In the genomic region with DNA sequence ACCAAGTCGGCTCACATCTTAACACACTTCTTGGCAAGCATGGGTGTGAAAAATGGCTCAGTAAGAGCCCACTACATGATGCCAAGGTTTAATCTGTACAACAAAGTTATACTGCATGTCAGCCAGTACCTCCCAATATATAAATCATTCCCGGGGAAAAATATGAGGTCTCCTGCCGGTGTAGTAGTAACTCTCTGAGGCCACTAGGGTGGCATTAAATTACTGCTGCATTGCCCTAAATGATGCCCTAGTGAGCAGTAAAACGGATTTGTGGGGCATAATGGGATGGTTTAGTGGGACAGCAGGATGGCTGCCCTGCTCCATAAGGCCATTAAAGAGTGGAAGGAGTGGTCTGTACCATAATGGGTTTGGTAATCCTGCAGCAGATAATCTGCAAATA, we compare ENCODE assay signal across 16 cellular contexts.
A peak's percentile ranks its signal among the peaks of the same experiment; 100 is the strongest.
DNase-seq lines count a peak whose midpoint lies in the region; ATAC-seq, FAIRE-seq and TF ChIP-seq lines count a peak whose summit lies in the region.
"Had no signal": no experiment of that assay in that cellular context is flagged by ENCODE, and none has a peak within 500 bp of the region (broad histone marks: within the 10 kb centered on the region; RNA-seq: fewer than 3 reads in every experiment).

No MANE protein-coding gene starts in this region.

- H3K36me3 Mint-ChIP-seq in natural killer cell treated with Interleukin-12 subunit alpha and Interleukin-12 subunit beta and Interleukin-15 and Interleukin-18, amount 100 ng/mL, for 72 hours, result peaks cover 26% of the 10 kb centered on the region

- ATAC-seq in HepG2, result peak; percentile 46; the same call in 2 of the 3 replicates
- no peak for ATAC-seq in right lobe of liver
- ATAC-seq in body of pancreas, result no peak
- ATAC-seq in natural killer cell treated with Interleukin-12 subunit alpha and Interleukin-12 subunit beta and Interleukin-15 and Interleukin-18, amount 100 ng/mL, for 72 hours, result no peak
- ATAC-seq: activated T-helper 17 cell treated with anti-CD3 and anti-CD28 coated beads, Interleukin-2, amount 50 U/mL, for 72 hours; heart right ventricle had no signal

- BruUV-seq in HepG2 (replicated peaks; lab: Mats Ljungman, UMichigan), result no TSS peak

- H3K4me1 ChIP-seq in HepG2 (ENCODE audit: insufficient read depth, low read length), result no peaks in the 10 kb centered on the region
- H3K4me1 ChIP-seq in right lobe of liver, result peaks cover 0 to 5% (median 0%) of the 10 kb centered on the region in 4 donors
- no peaks in the 10 kb centered on the region for H3K4me1 ChIP-seq in body of pancreas
- H3K4me1 ChIP-seq: BLaER1 treated with 17β-estradiol and CSF1 and Interleukin-3, amounts not matched to agents 10 nM and 100 nM; spleen had no signal

- H3K9me3 ChIP-seq in HepG2 (ENCODE audit: low read length) (no peaks in the 10 kb centered on the region), right lobe of liver (no peaks in the 10 kb centered on the region), body of pancreas (no peaks in the 10 kb centered on the region)
- H3K9me3 ChIP-seq: BLaER1 treated with 17β-estradiol and CSF1 and Interleukin-3, amounts not matched to agents 10 nM and 100 nM; heart right ventricle; spleen had no signal

- no peaks in the 10 kb centered on the region for H3K27me3 ChIP-seq in HepG2 (ENCODE audit: control insufficient read depth in 1 of 2, insufficient read depth in 2 of 2, low read length in 2 of 2)
- no peaks in the 10 kb centered on the region for H3K27me3 ChIP-seq in right lobe of liver
- no peaks in the 10 kb centered on the region for H3K27me3 ChIP-seq in body of pancreas
- H3K27me3 ChIP-seq: BLaER1 treated with 17β-estradiol and CSF1 and Interleukin-3, amounts not matched to agents 10 nM and 100 nM; heart right ventricle; spleen had no signal

- H3K4me1 Mint-ChIP-seq in natural killer cell treated with Interleukin-12 subunit alpha and Interleukin-12 subunit beta and Interleukin-15 and Interleukin-18, amount 100 ng/mL, for 72 hours (ENCODE audit: low read depth in 2 of 2), result peaks cover 7 to 12% of the 10 kb centered on the region in 2 donors
- H3K4me1 Mint-ChIP-seq: activated B cell treated with CpG ODN at 0.5 μM for 24 hours had no signal

- TF ChIP-seq POLR2A in HepG2 (IDR thresholded peaks at IDR 0.05; ENCODE audit: insufficient read depth in 1 of 2, low read depth in 2 of 2, low read length in 2 of 2) (no peak), right lobe of liver (IDR thresholded peaks at IDR 0.05) (no peak), body of pancreas (IDR thresholded peaks at IDR 0.05) (no peak)

- no peak for TF ChIP-seq EP300 in HepG2 (IDR thresholded peaks at IDR 0.05; ENCODE audit: low read depth in 2 of 2, low read length in 2 of 2)
- no peak for TF ChIP-seq EP300 in HepG2 (CRISPR knock-in tag; IDR thresholded peaks at IDR 0.05; ENCODE audit: borderline replicate concordance)

- CTCF ChIA-PET in HepG2 (lab: Yijun Ruan, JAX; ENCODE audit: low intra/inter-chr PET ratio, low total read pairs), result no interaction called here

- no peaks in the 10 kb centered on the region for H3K79me2 ChIP-seq in HepG2 (ENCODE audit: insufficient read depth, low read length)

- TF ChIP-seq CTCF in HepG2 (CRISPR knock-in tag; IDR thresholded peaks at IDR 0.05) (no peak), right lobe of liver (IDR thresholded peaks at IDR 0.05) (peak in 1 of 4 donors; percentile 5), foreskin fibroblast (IDR thresholded peaks at IDR 0.05; ENCODE audit: low read depth, low read length) (peak; percentile 9), body of pancreas (IDR thresholded peaks at IDR 0.05) (peak in 1 of 7 experiments; percentile 5)

- in situ Hi-C loops in HepG2 (cut with HindIII; ENCODE audit: extremely low pct_ligation_motif_present, low pct_unique_long_range_greater_than_20kb), result no loop called here

- WGBS in HepG2 (ENCODE audit: low lambda C conversion rate), result 85% methylated on average over 4 of the region's 4 CpGs
- WGBS in right lobe of liver (ENCODE audit: insufficient coverage, low coverage, low lambda C conversion rate, missing lambda C conversion rate), result 76% methylated on average over 4 of the region's 4 CpGs
- 84 to 90% methylated on average over 4 of the region's 4 CpGs for WGBS in body of pancreas, 2 donors

- no peak for FAIRE-seq in HepG2 (lab: Jason Lieb, UNC)
- FAIRE-seq: GM12891, RCC 7860 had no signal

- no peaks in the 10 kb centered on the region for H3K27me3 Mint-ChIP-seq in natural killer cell treated with Interleukin-12 subunit alpha and Interleukin-12 subunit beta and Interleukin-15 and Interleukin-18, amount 100 ng/mL, for 72 hours
- H3K27me3 Mint-ChIP-seq: activated B cell treated with CpG ODN at 0.5 μM for 24 hours; activated T-helper 17 cell treated with anti-CD3 and anti-CD28 coated beads, Interleukin-2, amount 50 U/mL, for 72 hours had no signal

- H4K20me1 ChIP-seq in HepG2 (ENCODE audit: insufficient read depth, low read length), result no peaks in the 10 kb centered on the region

- peak; percentile 4 for DNase-seq in HepG2 (ENCODE audit: low spot score)
- no peak for DNase-seq in right lobe of liver
- peak; percentile 20 for DNase-seq in RKO (ENCODE audit: low spot score)
- no peak for DNase-seq in foreskin fibroblast
- DNase-seq in midbrain (lab: John Stamatoyannopoulos, UW), result no peak
- no peak for DNase-seq in UCSD-AML1 (lab: John Stamatoyannopoulos, UW; ENCODE audit: unreplicated experiment)
- no peak for DNase-seq in body of pancreas
- no peak for DNase-seq in natural killer cell treated with Interleukin-12 subunit alpha and Interleukin-12 subunit beta and Interleukin-15 and Interleukin-18, amount 100 ng/mL, for 72 hours (ENCODE audit: low spot score)
- DNase-seq: activated B cell treated with CpG ODN at 0.5 μM for 24 hours, cerebellar nuclear complex, heart right ventricle, spleen had no signal

- no peaks in the 10 kb centered on the region for H3K9me3 Mint-ChIP-seq in natural killer cell treated with Interleukin-12 subunit alpha and Interleukin-12 subunit beta and Interleukin-15 and Interleukin-18, amount 100 ng/mL, for 72 hours
- H3K9me3 Mint-ChIP-seq: activated B cell treated with CpG ODN at 0.5 μM for 24 hours; activated T-helper 17 cell treated with anti-CD3 and anti-CD28 coated beads, Interleukin-2, amount 50 U/mL, for 72 hours had no signal

- POLR2A ChIA-PET in HepG2 (lab: Yijun Ruan, JAX), result no interaction called here

- no peak overlapping the region for H3K27ac ChIP-seq in HepG2 (ENCODE audit: extremely low read length, insufficient read depth, low read length)
- H3K27ac ChIP-seq in right lobe of liver, result no peak overlapping the region
- H3K27ac ChIP-seq in body of pancreas, result no peak overlapping the region
- H3K27ac ChIP-seq: BLaER1 treated with 17β-estradiol and CSF1 and Interleukin-3, amounts not matched to agents 10 nM and 100 nM; heart right ventricle; spleen had no signal

- no peak for TF ChIP-seq RAD21 in HepG2 (CRISPR knock-in tag; IDR thresholded peaks at IDR 0.05)

- no peak overlapping the region for H3K9ac ChIP-seq in HepG2 (ENCODE audit: insufficient read depth, low read depth, low read length)
- H3K9ac ChIP-seq: BLaER1 treated with 17β-estradiol and CSF1 and Interleukin-3, amounts not matched to agents 10 nM and 100 nM had no signal

- no peak overlapping the region for H3K4me3 Mint-ChIP-seq in natural killer cell treated with Interleukin-12 subunit alpha and Interleukin-12 subunit beta and Interleukin-15 and Interleukin-18, amount 100 ng/mL, for 72 hours
- H3K4me3 Mint-ChIP-seq: activated B cell treated with CpG ODN at 0.5 μM for 24 hours; activated T-helper 17 cell treated with anti-CD3 and anti-CD28 coated beads, Interleukin-2, amount 50 U/mL, for 72 hours had no signal

- intact Hi-C loops in HepG2 (cut with micrococcal nuclease; ENCODE audit: unreplicated experiment) (no loop called here), right lobe of liver (cut with DNase I) (no loop called here), body of pancreas (cut with DNase I) (loop anchor here (10.0 kb wide), 1 partner anchor 225 kb away; no protein-coding TSS in a partner anchor)

- no peak overlapping the region for H3K4me2 ChIP-seq in HepG2 (ENCODE audit: low read depth, low read length)
- H3K4me2 ChIP-seq: BLaER1 treated with 17β-estradiol and CSF1 and Interleukin-3, amounts not matched to agents 10 nM and 100 nM had no signal

- H2AFZ ChIP-seq in HepG2 (ENCODE audit: low read length), result no peak overlapping the region

- H3K4me3 ChIP-seq in HepG2 (replicated peaks in 1 of 3; ENCODE audit: insufficient read depth in 1 of 3, low read depth in 2 of 3, low read length in 3 of 3) (no peak overlapping the region), right lobe of liver (no peak overlapping the region), foreskin fibroblast (ENCODE audit: low read depth in 1 of 2, low read length in 2 of 2) (no peak overlapping the region), body of pancreas (no peak overlapping the region)
- H3K4me3 ChIP-seq: BLaER1 treated with 17β-estradiol and CSF1 and Interleukin-3, amounts not matched to agents 10 nM and 100 nM; heart right ventricle; spleen had no signal

- H3K36me3 ChIP-seq in HepG2 (replicated peaks in 1 of 2; ENCODE audit: control insufficient read depth in 1 of 2, insufficient read depth in 2 of 2, low read length in 2 of 2) (peaks cover 14 to 60% of the 10 kb centered on the region in 2 experiments), right lobe of liver (peaks cover 6 to 61% (median 19%) of the 10 kb centered on the region in 4 donors), body of pancreas (replicated peaks in 1 of 2; ENCODE audit: insufficient read depth in 1 of 2, low read depth in 2 of 2) (peaks cover 8 to 10% of the 10 kb centered on the region in 2 donors)

- H3K27ac Mint-ChIP-seq in natural killer cell treated with Interleukin-12 subunit alpha and Interleukin-12 subunit beta and Interleukin-15 and Interleukin-18, amount 100 ng/mL, for 72 hours, result no peak overlapping the region
- H3K27ac Mint-ChIP-seq: activated B cell treated with CpG ODN at 0.5 μM for 24 hours had no signal

TF ChIP-seq in HepG2, 621 proteins besides CTCF, POLR2A, EP300 and RAD21 (continues in another document):
- TF ChIP-seq, protein P1, sequence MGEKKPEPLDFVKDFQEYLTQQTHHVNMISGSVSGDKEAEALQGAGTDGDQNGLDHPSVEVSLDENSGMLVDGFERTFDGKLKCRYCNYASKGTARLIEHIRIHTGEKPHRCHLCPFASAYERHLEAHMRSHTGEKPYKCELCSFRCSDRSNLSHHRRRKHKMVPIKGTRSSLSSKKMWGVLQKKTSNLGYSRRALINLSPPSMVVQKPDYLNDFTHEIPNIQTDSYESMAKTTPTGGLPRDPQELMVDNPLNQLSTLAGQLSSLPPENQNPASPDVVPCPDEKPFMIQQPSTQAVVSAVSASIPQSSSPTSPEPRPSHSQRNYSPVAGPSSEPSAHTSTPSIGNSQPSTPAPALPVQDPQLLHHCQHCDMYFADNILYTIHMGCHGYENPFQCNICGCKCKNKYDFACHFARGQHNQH (CRISPR knock-in tag; IDR thresholded peaks at IDR 0.05), result no peak
- no peak for TF ChIP-seq NFATC3 (CRISPR knock-in tag; IDR thresholded peaks at IDR 0.05)

Comparison
In these comparisons a context has a peak if more than half of its experiments do, and no peak if none do; other contexts are left out.
1. DNase-seq: peak in HepG2 (single experiment) and RKO (single experiment); none in right lobe of liver (0 of 3), foreskin fibroblast (0 of 2), midbrain (single experiment), UCSD-AML1 (single experiment), body of pancreas (0 of 4) and natural killer cell treated with Interleukin-12 subunit alpha and Interleukin-12 subunit beta and Interleukin-15 and Interleukin-18, amount 100 ng/mL, for 72 hours (single experiment).